In the genomic region with DNA sequence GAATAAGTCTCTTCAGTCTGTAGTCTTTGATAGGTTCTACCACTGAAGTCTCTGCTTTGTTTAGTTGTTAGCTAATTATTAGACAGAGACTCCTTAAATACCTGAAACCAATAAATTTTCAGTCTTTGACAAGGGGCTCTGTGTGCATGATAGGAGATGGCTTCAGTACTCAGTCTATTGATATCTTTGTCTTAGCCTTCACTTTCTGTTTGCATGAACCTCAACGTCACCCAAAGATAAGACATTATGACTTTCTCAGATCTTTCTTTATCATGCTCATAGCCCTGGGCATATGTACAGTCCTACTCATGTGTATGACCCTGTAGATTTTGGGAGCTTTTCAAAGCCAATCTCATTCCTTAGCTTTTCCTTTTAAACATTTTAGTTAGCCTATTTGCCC, we compare ENCODE assay signal across 15 cellular contexts.
A peak's percentile ranks its signal among the peaks of the same experiment; 100 is the strongest.
DNase-seq lines count a peak whose midpoint lies in the region; ATAC-seq and TF ChIP-seq lines count a peak whose summit lies in the region.
"Had no signal": no experiment of that assay in that cellular context is flagged by ENCODE, and none has a peak within 500 bp of the region (broad histone marks: within the 10 kb centered on the region; RNA-seq: fewer than 3 reads in every experiment).

No MANE protein-coding gene starts in this region.

- ATAC-seq in GM18519 (IDR thresholded peaks at IDR 0.05; ENCODE audit: low FRiP score, unreplicated experiment): peak; percentile 72
- ATAC-seq in GM21381 (IDR thresholded peaks at IDR 0.05; ENCODE audit: unreplicated experiment): peak; percentile 69
- peak; percentile 69 for ATAC-seq in HG02973 (IDR thresholded peaks at IDR 0.05; ENCODE audit: unreplicated experiment)
- ATAC-seq in HG03460 (IDR thresholded peaks at IDR 0.05; ENCODE audit: unreplicated experiment): peak; percentile 84
- no peak for ATAC-seq in activated naive CD4-positive, alpha-beta T cell treated with anti-CD3 and anti-CD28 coated beads, Interleukin-2, amount 50 U/mL, for 72 hours
- ATAC-seq: activated CD8-positive, alpha-beta T cell treated with anti-CD3 and anti-CD28 coated beads, Interleukin-2, amount 10 ng/mL, durations not matched to agents 7 days and 5 days; left ventricle myocardium superior had no signal

- CTCF ChIA-PET in MCF 10A (lab: Yijun Ruan, JAX): interaction anchor here (0.6 kb wide), 1 partner anchor 41 kb away, joined by 3 read pairs; no protein-coding TSS in a partner anchor

- no peaks in the 10 kb centered on the region for H3K27me3 Mint-ChIP-seq in MCF 10A (ENCODE audit: insufficient read depth, unreplicated experiment)

- H3K9me3 ChIP-seq in HAP-1: no peaks in the 10 kb centered on the region; the same call in 1 of the 2 replicates

- BruUV-seq in MCF 10A (replicated peaks; lab: Mats Ljungman, UMichigan): no TSS peak

- H3K4me1 Mint-ChIP-seq in MCF 10A (ENCODE audit: insufficient read depth, unreplicated experiment): no peaks in the 10 kb centered on the region
- H3K4me1 Mint-ChIP-seq: naive B cell had no signal

- H3K27ac Mint-ChIP-seq in MCF 10A (ENCODE audit: low read depth, unreplicated experiment): no peak overlapping the region
- no peak overlapping the region for H3K27ac Mint-ChIP-seq in activated naive CD4-positive, alpha-beta T cell treated with anti-CD3 and anti-CD28 coated beads, Interleukin-2, amount 50 U/mL, for 72 hours
- H3K27ac Mint-ChIP-seq: activated CD8-positive, alpha-beta T cell treated with anti-CD3 and anti-CD28 coated beads, Interleukin-2, amount 10 ng/mL, durations not matched to agents 7 days and 5 days; naive B cell had no signal

- TF ChIP-seq CTCF in MCF 10A (IDR thresholded peaks at IDR 0.05; ENCODE audit: unreplicated experiment): no peak

- no peaks in the 10 kb centered on the region for H3K4me1 ChIP-seq in HAP-1

- H3K4me3 ChIP-seq in HAP-1: no peak overlapping the region
- H3K4me3 ChIP-seq: SK-N-MC had no signal

- in situ Hi-C loops in HAP-1 (cut with MboI; ENCODE audit: low sequenced_read_pairs): no loop called here

- H3K9me3 Mint-ChIP-seq in MCF 10A (ENCODE audit: unreplicated experiment): no peaks in the 10 kb centered on the region
- peaks cover 0 to 10% of the 10 kb centered on the region in 2 donors for H3K9me3 Mint-ChIP-seq in activated naive CD4-positive, alpha-beta T cell treated with anti-CD3 and anti-CD28 coated beads, Interleukin-2, amount 50 U/mL, for 72 hours

- H3K36me3 Mint-ChIP-seq in MCF 10A (ENCODE audit: insufficient read depth, unreplicated experiment): no peaks in the 10 kb centered on the region
- no peaks in the 10 kb centered on the region for H3K36me3 Mint-ChIP-seq in activated naive CD4-positive, alpha-beta T cell treated with anti-CD3 and anti-CD28 coated beads, Interleukin-2, amount 50 U/mL, for 72 hours
- H3K36me3 Mint-ChIP-seq: naive B cell had no signal

- POLR2A ChIA-PET in MCF 10A (lab: Yijun Ruan, JAX): no interaction called here

- H3K27me3 ChIP-seq in HAP-1 (ENCODE audit: low read depth): no peaks in the 10 kb centered on the region

- DNase-seq in activated T-cell treated with anti-CD3 and anti-CD28 coated beads, Interleukin-2, amount 50 U/mL, for 1 hour: no peak
- no peak for DNase-seq in MCF 10A (ENCODE audit: unreplicated experiment)
- no peak for DNase-seq in activated naive CD4-positive, alpha-beta T cell treated with anti-CD3 and anti-CD28 coated beads, Interleukin-2, amount 50 U/mL, for 72 hours (ENCODE audit: low spot score in 2 of 2)
- DNase-seq in HAP-1 (ENCODE audit: low spot score in 2 of 2): no peak
- DNase-seq: activated CD8-positive, alpha-beta T cell treated with anti-CD3 and anti-CD28 coated beads, Interleukin-2, amount 10 ng/mL, durations not matched to agents 7 days and 5 days; activated effector memory CD4-positive, alpha-beta T cell treated with anti-CD3 and anti-CD28 coated beads, Interleukin-2, amount 50 U/mL, for 16 hours; left ventricle myocardium superior; naive B cell; NCI-H1105; NCI-H345 had no signal

- no peak overlapping the region for H3K4me3 Mint-ChIP-seq in MCF 10A (ENCODE audit: unreplicated experiment)
- H3K4me3 Mint-ChIP-seq: activated CD8-positive, alpha-beta T cell treated with anti-CD3 and anti-CD28 coated beads, Interleukin-2, amount 10 ng/mL, durations not matched to agents 7 days and 5 days; naive B cell had no signal

- intact Hi-C loops in MCF 10A (cut with micrococcal nuclease): no loop called here

- H3K36me3 ChIP-seq in HAP-1 (replicated peaks): no peaks in the 10 kb centered on the region

Comparison
In these comparisons a context has a peak if more than half of its experiments do, and no peak if none do; other contexts are left out.
1. ATAC-seq: peak in GM18519 (single experiment), GM21381 (single experiment), HG02973 (single experiment) and HG03460 (single experiment); none in activated naive CD4-positive, alpha-beta T cell treated with anti-CD3 and anti-CD28 coated beads, Interleukin-2, amount 50 U/mL, for 72 hours (0 of 2).